1 cellular context compared by ENCODE assay signal in genomic region chr12:124852329-124852831, GRCh38.
TF ChIP-seq lines count a peak whose summit lies in the region.

No MANE protein-coding gene starts in this region.

TF ChIP-seq in HepG2, 621 proteins besides CTCF, POLR2A, EP300 and RAD21 (continued from another document and continues in another):
- TF ChIP-seq ZNF770 (CRISPR knock-in tag; IDR thresholded peaks at IDR 0.05) (peak; percentile 83), ZSCAN9 (CRISPR knock-in tag; IDR thresholded peaks at IDR 0.05; ENCODE audit: borderline replicate concordance) (peak; percentile 80; the same call in 1 of the 2 replicates), ZBTB38 (CRISPR knock-in tag; IDR thresholded peaks at IDR 0.05) (peak; percentile 91), ZHX1 (CRISPR knock-in tag; IDR thresholded peaks at IDR 0.05; ENCODE audit: low read depth) (peak; percentile 40; the same call in 1 of the 2 replicates), FOXP4 (CRISPR knock-in tag; IDR thresholded peaks at IDR 0.05) (peak; percentile 80), ZNF639 (CRISPR knock-in tag; conservative IDR thresholded peaks at IDR 0.05) (peak; percentile 34; the same call in 1 of the 2 replicates), ZNF20 (CRISPR knock-in tag; IDR thresholded peaks at IDR 0.05) (no peak), MED8 (CRISPR knock-in tag; IDR thresholded peaks at IDR 0.05; ENCODE audit: insufficient replicate concordance) (peak; percentile 72), KDM5B (CRISPR knock-in tag; IDR thresholded peaks at IDR 0.05; ENCODE audit: borderline replicate concordance) (peak; percentile 89; the same call in 1 of the 2 replicates), MTA1 (CRISPR knock-in tag; IDR thresholded peaks at IDR 0.05; ENCODE audit: borderline replicate concordance) (peak; percentile 98), HOXA5 (CRISPR knock-in tag; IDR thresholded peaks at IDR 0.05) (0 out of 2 replicates have a peak, but pooled peaks have one; percentile 37), ZSCAN12 (CRISPR knock-in tag; IDR thresholded peaks at IDR 0.05) (no peak), NFIC (IDR thresholded peaks at IDR 0.05; ENCODE audit: low read length) (peak; percentile 60), HNF1B (CRISPR knock-in tag; IDR thresholded peaks at IDR 0.05) (peak; percentile 86), ZMYM2 (CRISPR knock-in tag; IDR thresholded peaks at IDR 0.05) (peak; percentile 88), GFI1 (CRISPR knock-in tag; IDR thresholded peaks at IDR 0.05; ENCODE audit: borderline replicate concordance) (peak; percentile 33; the same call in 1 of the 2 replicates), ZFP37 (CRISPR knock-in tag; IDR thresholded peaks at IDR 0.05; ENCODE audit: borderline replicate concordance) (0 out of 2 replicates have a peak, but pooled peaks have one; percentile 19), ZNF556 (CRISPR knock-in tag; IDR thresholded peaks at IDR 0.05; ENCODE audit: borderline replicate concordance) (peak; percentile 61; the same call in 1 of the 2 replicates), ZSCAN29 (CRISPR knock-in tag; conservative IDR thresholded peaks at IDR 0.05) (0 out of 2 replicates have a peak, but pooled peaks have one; percentile 66), MYC (CRISPR knock-in tag; IDR thresholded peaks at IDR 0.05; ENCODE audit: borderline replicate concordance) (peak; percentile 57; the same call in 1 of the 2 replicates), HMG20A (CRISPR knock-in tag; IDR thresholded peaks at IDR 0.05; ENCODE audit: borderline replicate concordance) (peak; percentile 81; the same call in 1 of the 2 replicates), ZNF256 (CRISPR knock-in tag; conservative IDR thresholded peaks at IDR 0.05) (no peak), NFAT5 (CRISPR knock-in tag; IDR thresholded peaks at IDR 0.05) (no peak), NFKB2 (CRISPR knock-in tag; IDR thresholded peaks at IDR 0.05; ENCODE audit: borderline replicate concordance) (peak; percentile 23; the same call in 1 of the 2 replicates), TIGD3 (CRISPR knock-in tag; IDR thresholded peaks at IDR 0.05; ENCODE audit: borderline replicate concordance) (0 out of 2 replicates have a peak, but pooled peaks have one; percentile 12), ZNF691 (CRISPR knock-in tag; IDR thresholded peaks at IDR 0.05; ENCODE audit: borderline replicate concordance, low read depth) (0 out of 2 replicates have a peak, but pooled peaks have one; percentile 67), SNAI1 (CRISPR knock-in tag; IDR thresholded peaks at IDR 0.05; ENCODE audit: borderline replicate concordance) (no peak), REST (IDR thresholded peaks at IDR 0.05; ENCODE audit: borderline replicate concordance in 1 of 2, low read depth in 1 of 2, low read length in 2 of 2) (peak in 1 of 2 experiments; percentile 71; a peak in 2 of 4 replicates)
